1 cellular context compared by ENCODE assay signal in the genomic region with DNA sequence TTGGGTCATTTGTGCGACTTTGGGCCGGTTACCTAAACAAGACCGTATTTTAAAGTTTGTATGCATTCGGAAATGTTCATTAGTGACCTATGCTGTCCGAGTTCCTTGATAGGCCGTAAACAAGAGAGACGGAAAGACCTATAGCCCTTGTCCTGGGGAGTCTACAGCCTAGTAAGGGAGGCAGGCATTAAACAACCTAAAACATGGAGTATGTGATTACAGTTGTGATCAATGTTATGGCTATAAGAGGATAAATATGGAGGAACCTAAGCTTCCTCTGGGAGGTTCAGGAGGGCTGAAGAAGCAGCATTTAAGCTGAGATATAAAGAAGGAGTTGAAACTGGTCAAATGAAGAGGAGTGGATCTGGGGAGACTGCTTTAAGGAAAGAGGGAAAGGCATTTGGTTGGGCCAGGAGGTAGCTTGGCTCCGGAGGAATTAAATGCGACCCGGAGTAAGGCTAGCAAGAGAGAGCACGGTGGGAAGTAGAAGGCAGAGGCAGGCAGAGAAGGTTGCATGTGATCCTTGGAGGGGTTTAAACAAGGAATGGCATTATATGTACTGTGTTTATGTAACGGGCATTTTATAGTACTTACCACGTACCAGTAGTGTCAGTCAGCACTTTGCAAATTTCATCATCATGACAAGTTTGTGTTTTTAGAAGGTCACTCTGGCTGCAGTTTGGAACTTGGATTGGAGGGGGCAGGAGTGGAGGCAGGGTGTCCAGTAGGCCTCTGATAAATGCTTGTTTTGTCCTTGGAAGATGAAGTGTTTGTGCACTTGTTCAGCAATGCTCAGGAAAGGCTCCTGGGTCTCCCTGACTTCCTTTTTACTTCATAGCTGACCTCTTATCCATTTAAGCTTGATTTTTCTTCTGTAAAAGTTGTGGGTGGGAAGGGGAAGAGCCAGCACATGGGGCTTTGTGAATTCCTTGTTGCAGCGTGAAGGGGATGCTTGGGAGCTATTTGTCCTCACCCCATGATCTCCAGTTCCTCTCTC.
TF ChIP-seq lines count a peak whose summit lies in the region.

No MANE protein-coding gene starts in this region.

TF ChIP-seq in HepG2, 621 proteins besides CTCF, POLR2A, EP300 and RAD21 (continued from another document and continues in another):
- no peak for TF ChIP-seq U2AF2 (IDR thresholded peaks at IDR 0.05; ENCODE audit: low read depth, low read length)
- no peak for TF ChIP-seq POLR2G (IDR thresholded peaks at IDR 0.05; ENCODE audit: low read depth, low read length)
- TF ChIP-seq ZNF839 (CRISPR knock-in tag; IDR thresholded peaks at IDR 0.05; ENCODE audit: borderline replicate concordance): no peak
- TF ChIP-seq, protein P1, sequence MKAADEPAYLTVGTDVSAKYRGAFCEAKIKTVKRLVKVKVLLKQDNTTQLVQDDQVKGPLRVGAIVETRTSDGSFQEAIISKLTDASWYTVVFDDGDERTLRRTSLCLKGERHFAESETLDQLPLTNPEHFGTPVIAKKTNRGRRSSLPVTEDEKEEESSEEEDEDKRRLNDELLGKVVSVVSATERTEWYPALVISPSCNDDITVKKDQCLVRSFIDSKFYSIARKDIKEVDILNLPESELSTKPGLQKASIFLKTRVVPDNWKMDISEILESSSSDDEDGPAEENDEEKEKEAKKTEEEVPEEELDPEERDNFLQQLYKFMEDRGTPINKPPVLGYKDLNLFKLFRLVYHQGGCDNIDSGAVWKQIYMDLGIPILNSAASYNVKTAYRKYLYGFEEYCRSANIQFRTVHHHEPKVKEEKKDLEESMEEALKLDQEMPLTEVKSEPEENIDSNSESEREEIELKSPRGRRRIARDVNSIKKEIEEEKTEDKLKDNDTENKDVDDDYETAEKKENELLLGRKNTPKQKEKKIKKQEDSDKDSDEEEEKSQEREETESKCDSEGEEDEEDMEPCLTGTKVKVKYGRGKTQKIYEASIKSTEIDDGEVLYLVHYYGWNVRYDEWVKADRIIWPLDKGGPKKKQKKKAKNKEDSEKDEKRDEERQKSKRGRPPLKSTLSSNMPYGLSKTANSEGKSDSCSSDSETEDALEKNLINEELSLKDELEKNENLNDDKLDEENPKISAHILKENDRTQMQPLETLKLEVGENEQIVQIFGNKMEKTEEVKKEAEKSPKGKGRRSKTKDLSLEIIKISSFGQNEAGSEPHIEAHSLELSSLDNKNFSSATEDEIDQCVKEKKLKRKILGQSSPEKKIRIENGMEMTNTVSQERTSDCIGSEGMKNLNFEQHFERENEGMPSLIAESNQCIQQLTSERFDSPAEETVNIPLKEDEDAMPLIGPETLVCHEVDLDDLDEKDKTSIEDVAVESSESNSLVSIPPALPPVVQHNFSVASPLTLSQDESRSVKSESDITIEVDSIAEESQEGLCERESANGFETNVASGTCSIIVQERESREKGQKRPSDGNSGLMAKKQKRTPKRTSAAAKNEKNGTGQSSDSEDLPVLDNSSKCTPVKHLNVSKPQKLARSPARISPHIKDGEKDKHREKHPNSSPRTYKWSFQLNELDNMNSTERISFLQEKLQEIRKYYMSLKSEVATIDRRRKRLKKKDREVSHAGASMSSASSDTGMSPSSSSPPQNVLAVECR (CRISPR knock-in tag; IDR thresholded peaks at IDR 0.05; ENCODE audit: borderline replicate concordance): no peak
- no peak for TF ChIP-seq ZNF781 (CRISPR knock-in tag; IDR thresholded peaks at IDR 0.05; ENCODE audit: borderline replicate concordance, not compliant biosample characterization)
- no peak for TF ChIP-seq DPF2 (CRISPR knock-in tag; IDR thresholded peaks at IDR 0.05; ENCODE audit: borderline replicate concordance, low read depth)
- no peak for TF ChIP-seq NR2F6 (IDR thresholded peaks at IDR 0.05)
- peak; percentile 34; the same call in 1 of the 2 replicates for TF ChIP-seq NR2F6 (CRISPR knock-in tag; IDR thresholded peaks at IDR 0.05)
- TF ChIP-seq HOXA3 (CRISPR knock-in tag; IDR thresholded peaks at IDR 0.05): no peak
- TF ChIP-seq ZNF670 (CRISPR knock-in tag; IDR thresholded peaks at IDR 0.05; ENCODE audit: borderline replicate concordance): no peak
- TF ChIP-seq ATF1 (CRISPR knock-in tag; IDR thresholded peaks at IDR 0.05): 0 out of 2 replicates have a peak, but pooled peaks have one; percentile 30
- TF ChIP-seq ZSCAN31 (CRISPR knock-in tag; IDR thresholded peaks at IDR 0.05; ENCODE audit: low read depth): no peak; the same call in 1 of the 2 replicates
- TF ChIP-seq ZNF775 (CRISPR knock-in tag; IDR thresholded peaks at IDR 0.05; ENCODE audit: borderline replicate concordance): no peak
- no peak for TF ChIP-seq MTA1 (CRISPR knock-in tag; IDR thresholded peaks at IDR 0.05; ENCODE audit: borderline replicate concordance)
- TF ChIP-seq HNF4G (IDR thresholded peaks at IDR 0.05; ENCODE audit: borderline replicate concordance, low read depth, low read length): no peak
- TF ChIP-seq HNF4G (CRISPR knock-in tag; IDR thresholded peaks at IDR 0.05; ENCODE audit: borderline replicate concordance, low read depth): no peak
- no peak for TF ChIP-seq KLF15 (CRISPR knock-in tag; IDR thresholded peaks at IDR 0.05; ENCODE audit: borderline replicate concordance)
- peak; percentile 41; the same call in 1 of the 2 replicates for TF ChIP-seq GATAD2A (CRISPR knock-in tag; IDR thresholded peaks at IDR 0.05)
- TF ChIP-seq ZMYM4 (CRISPR knock-in tag; IDR thresholded peaks at IDR 0.05): no peak
- TF ChIP-seq, protein P2, sequence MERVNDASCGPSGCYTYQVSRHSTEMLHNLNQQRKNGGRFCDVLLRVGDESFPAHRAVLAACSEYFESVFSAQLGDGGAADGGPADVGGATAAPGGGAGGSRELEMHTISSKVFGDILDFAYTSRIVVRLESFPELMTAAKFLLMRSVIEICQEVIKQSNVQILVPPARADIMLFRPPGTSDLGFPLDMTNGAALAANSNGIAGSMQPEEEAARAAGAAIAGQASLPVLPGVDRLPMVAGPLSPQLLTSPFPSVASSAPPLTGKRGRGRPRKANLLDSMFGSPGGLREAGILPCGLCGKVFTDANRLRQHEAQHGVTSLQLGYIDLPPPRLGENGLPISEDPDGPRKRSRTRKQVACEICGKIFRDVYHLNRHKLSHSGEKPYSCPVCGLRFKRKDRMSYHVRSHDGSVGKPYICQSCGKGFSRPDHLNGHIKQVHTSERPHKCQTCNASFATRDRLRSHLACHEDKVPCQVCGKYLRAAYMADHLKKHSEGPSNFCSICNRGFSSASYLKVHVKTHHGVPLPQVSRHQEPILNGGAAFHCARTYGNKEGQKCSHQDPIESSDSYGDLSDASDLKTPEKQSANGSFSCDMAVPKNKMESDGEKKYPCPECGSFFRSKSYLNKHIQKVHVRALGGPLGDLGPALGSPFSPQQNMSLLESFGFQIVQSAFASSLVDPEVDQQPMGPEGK (CRISPR knock-in tag; IDR thresholded peaks at IDR 0.05): peak; percentile 52; the same call in 1 of the 2 replicates
- TF ChIP-seq, protein P3, sequence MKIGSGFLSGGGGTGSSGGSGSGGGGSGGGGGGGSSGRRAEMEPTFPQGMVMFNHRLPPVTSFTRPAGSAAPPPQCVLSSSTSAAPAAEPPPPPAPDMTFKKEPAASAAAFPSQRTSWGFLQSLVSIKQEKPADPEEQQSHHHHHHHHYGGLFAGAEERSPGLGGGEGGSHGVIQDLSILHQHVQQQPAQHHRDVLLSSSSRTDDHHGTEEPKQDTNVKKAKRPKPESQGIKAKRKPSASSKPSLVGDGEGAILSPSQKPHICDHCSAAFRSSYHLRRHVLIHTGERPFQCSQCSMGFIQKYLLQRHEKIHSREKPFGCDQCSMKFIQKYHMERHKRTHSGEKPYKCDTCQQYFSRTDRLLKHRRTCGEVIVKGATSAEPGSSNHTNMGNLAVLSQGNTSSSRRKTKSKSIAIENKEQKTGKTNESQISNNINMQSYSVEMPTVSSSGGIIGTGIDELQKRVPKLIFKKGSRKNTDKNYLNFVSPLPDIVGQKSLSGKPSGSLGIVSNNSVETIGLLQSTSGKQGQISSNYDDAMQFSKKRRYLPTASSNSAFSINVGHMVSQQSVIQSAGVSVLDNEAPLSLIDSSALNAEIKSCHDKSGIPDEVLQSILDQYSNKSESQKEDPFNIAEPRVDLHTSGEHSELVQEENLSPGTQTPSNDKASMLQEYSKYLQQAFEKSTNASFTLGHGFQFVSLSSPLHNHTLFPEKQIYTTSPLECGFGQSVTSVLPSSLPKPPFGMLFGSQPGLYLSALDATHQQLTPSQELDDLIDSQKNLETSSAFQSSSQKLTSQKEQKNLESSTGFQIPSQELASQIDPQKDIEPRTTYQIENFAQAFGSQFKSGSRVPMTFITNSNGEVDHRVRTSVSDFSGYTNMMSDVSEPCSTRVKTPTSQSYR (CRISPR knock-in tag; IDR thresholded peaks at IDR 0.05; ENCODE audit: borderline replicate concordance): peak; percentile 10; the same call in 1 of the 2 replicates
- no peak for TF ChIP-seq MXD4 (CRISPR knock-in tag; IDR thresholded peaks at IDR 0.05)
- TF ChIP-seq, protein P4, sequence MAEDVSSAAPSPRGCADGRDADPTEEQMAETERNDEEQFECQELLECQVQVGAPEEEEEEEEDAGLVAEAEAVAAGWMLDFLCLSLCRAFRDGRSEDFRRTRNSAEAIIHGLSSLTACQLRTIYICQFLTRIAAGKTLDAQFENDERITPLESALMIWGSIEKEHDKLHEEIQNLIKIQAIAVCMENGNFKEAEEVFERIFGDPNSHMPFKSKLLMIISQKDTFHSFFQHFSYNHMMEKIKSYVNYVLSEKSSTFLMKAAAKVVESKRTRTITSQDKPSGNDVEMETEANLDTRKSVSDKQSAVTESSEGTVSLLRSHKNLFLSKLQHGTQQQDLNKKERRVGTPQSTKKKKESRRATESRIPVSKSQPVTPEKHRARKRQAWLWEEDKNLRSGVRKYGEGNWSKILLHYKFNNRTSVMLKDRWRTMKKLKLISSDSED (CRISPR knock-in tag; IDR thresholded peaks at IDR 0.05): no peak
- peak; percentile 8; the same call in 1 of the 2 replicates for TF ChIP-seq PPARG (CRISPR knock-in tag; conservative IDR thresholded peaks at IDR 0.05)
- TF ChIP-seq NFATC3 (CRISPR knock-in tag; IDR thresholded peaks at IDR 0.05): no peak
- TF ChIP-seq, protein P5, sequence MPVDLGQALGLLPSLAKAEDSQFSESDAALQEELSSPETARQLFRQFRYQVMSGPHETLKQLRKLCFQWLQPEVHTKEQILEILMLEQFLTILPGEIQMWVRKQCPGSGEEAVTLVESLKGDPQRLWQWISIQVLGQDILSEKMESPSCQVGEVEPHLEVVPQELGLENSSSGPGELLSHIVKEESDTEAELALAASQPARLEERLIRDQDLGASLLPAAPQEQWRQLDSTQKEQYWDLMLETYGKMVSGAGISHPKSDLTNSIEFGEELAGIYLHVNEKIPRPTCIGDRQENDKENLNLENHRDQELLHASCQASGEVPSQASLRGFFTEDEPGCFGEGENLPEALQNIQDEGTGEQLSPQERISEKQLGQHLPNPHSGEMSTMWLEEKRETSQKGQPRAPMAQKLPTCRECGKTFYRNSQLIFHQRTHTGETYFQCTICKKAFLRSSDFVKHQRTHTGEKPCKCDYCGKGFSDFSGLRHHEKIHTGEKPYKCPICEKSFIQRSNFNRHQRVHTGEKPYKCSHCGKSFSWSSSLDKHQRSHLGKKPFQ (CRISPR knock-in tag; IDR thresholded peaks at IDR 0.05; ENCODE audit: insufficient replicate concordance): peak; percentile 17
- TF ChIP-seq TOPORS (CRISPR knock-in tag; IDR thresholded peaks at IDR 0.05): no peak
- peak; percentile 51 to 60; a peak in 3 of 4 replicates for TF ChIP-seq MAFK (conservative IDR thresholded peaks at IDR 0.05 in 1 of 2, IDR thresholded peaks at IDR 0.05 in 1 of 2; ENCODE audit: low read length in 2 of 2)
- 0 out of 2 replicates have a peak, but pooled peaks have one; percentile 20 for TF ChIP-seq JUN (CRISPR knock-in tag; IDR thresholded peaks at IDR 0.05)
- TF ChIP-seq, protein P6, sequence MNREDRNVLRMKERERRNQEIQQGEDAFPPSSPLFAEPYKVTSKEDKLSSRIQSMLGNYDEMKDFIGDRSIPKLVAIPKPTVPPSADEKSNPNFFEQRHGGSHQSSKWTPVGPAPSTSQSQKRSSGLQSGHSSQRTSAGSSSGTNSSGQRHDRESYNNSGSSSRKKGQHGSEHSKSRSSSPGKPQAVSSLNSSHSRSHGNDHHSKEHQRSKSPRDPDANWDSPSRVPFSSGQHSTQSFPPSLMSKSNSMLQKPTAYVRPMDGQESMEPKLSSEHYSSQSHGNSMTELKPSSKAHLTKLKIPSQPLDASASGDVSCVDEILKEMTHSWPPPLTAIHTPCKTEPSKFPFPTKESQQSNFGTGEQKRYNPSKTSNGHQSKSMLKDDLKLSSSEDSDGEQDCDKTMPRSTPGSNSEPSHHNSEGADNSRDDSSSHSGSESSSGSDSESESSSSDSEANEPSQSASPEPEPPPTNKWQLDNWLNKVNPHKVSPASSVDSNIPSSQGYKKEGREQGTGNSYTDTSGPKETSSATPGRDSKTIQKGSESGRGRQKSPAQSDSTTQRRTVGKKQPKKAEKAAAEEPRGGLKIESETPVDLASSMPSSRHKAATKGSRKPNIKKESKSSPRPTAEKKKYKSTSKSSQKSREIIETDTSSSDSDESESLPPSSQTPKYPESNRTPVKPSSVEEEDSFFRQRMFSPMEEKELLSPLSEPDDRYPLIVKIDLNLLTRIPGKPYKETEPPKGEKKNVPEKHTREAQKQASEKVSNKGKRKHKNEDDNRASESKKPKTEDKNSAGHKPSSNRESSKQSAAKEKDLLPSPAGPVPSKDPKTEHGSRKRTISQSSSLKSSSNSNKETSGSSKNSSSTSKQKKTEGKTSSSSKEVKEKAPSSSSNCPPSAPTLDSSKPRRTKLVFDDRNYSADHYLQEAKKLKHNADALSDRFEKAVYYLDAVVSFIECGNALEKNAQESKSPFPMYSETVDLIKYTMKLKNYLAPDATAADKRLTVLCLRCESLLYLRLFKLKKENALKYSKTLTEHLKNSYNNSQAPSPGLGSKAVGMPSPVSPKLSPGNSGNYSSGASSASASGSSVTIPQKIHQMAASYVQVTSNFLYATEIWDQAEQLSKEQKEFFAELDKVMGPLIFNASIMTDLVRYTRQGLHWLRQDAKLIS (CRISPR knock-in tag; IDR thresholded peaks at IDR 0.05): no peak
- TF ChIP-seq, protein P7, sequence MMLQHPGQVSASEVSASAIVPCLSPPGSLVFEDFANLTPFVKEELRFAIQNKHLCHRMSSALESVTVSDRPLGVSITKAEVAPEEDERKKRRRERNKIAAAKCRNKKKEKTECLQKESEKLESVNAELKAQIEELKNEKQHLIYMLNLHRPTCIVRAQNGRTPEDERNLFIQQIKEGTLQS (CRISPR knock-in tag; IDR thresholded peaks at IDR 0.05): peak; percentile 74; the same call in 1 of the 2 replicates
- TF ChIP-seq ATAD3A (CRISPR knock-in tag; IDR thresholded peaks at IDR 0.05): no peak
- TF ChIP-seq MED8 (CRISPR knock-in tag; IDR thresholded peaks at IDR 0.05; ENCODE audit: insufficient replicate concordance): no peak
